Comparison of ENCODE assay signal across 8 cellular contexts in the genomic region with DNA sequence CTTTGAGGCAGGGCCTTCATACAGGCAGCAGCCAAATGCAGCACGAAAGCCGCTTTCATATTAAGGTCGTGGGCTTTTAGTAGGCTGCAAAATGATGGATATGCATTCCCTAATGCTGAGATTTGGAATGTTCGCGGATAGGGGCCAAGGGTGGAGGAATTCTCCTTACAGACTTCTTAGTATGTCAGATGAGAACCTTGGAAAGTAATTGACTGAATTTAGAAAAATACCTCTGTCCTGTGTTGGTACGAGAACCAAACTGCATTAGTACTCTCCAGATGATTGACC. TPM values are rescaled to one million over a fixed set of nuclear protein-coding genes. Genes with fewer than 3 reads are reported as not detected.
DNase-seq lines count a peak whose midpoint lies in the region; ATAC-seq and TF ChIP-seq lines count a peak whose summit lies in the region.

No MANE protein-coding gene starts in this region.

- ATAC-seq in SK-N-SH treated with all-trans-retinoic acid at 6 μM for 48 hours (peak; percentile 13), HG03565 (IDR thresholded peaks at IDR 0.05; ENCODE audit: unreplicated experiment) (no peak), sciatic nerve (no peak)

- no peak for TF ChIP-seq CTCF in fibroblast of lung (conservative IDR thresholded peaks at IDR 0.05 in 1 of 2, IDR thresholded peaks at IDR 0.05 in 1 of 2; ENCODE audit: low read depth in 1 of 2, low read length in 2 of 2)

- no peaks in the 10 kb centered on the region for H3K9me3 ChIP-seq in fibroblast of lung (ENCODE audit: control insufficient read depth, insufficient read depth, low read depth, low read length)

- H2AFZ ChIP-seq in fibroblast of lung (ENCODE audit: low read length): no peak overlapping the region

- H3K79me2 ChIP-seq in fibroblast of lung (ENCODE audit: control insufficient read depth, insufficient read depth, low read length): peaks cover 56% of the 10 kb centered on the region

- H3K4me1 ChIP-seq in fibroblast of lung (ENCODE audit: control insufficient read depth, extremely low read depth, insufficient read depth, low read length) (peaks cover 8% of the 10 kb centered on the region), rectal smooth muscle tissue (ENCODE audit: control insufficient read depth, insufficient read depth, low read length) (peaks cover 19% of the 10 kb centered on the region)

- intact Hi-C loops in sciatic nerve (cut with DNase I): loop anchor here (10.0 kb wide), 1 partner anchor 270 kb away; the partner anchor contains the start of gene CASP6

- peak; percentile 28 for DNase-seq in GM03348 (ENCODE audit: low spot score)
- DNase-seq in fibroblast of lung (ENCODE audit: low read depth in 2 of 2): peak in 1 of 2 donors; percentile 63
- no peak for DNase-seq in sciatic nerve (ENCODE audit: low spot score)
- no peak for DNase-seq in GF-D8 (lab: John Stamatoyannopoulos, UW)
- no peak for DNase-seq in NCI-H524 (lab: John Stamatoyannopoulos, UW)

- H3K36me3 ChIP-seq in fibroblast of lung (ENCODE audit: control insufficient read depth, insufficient read depth, low read length) (no peaks in the 10 kb centered on the region), rectal smooth muscle tissue (ENCODE audit: control insufficient read depth, insufficient read depth, low read length) (no peaks in the 10 kb centered on the region)

- H3K27me3 ChIP-seq in fibroblast of lung (ENCODE audit: control insufficient read depth, insufficient read depth, low read length): no peaks in the 10 kb centered on the region
- no peaks in the 10 kb centered on the region for H3K27me3 ChIP-seq in rectal smooth muscle tissue (ENCODE audit: control insufficient read depth, insufficient read depth, low read length)

- H3K4me3 ChIP-seq in fibroblast of lung (replicated peaks in 1 of 4; ENCODE audit: control extremely low read depth in 1 of 4, insufficient read depth in 1 of 4, low read depth in 3 of 4, low read length in 4 of 4): peak overlapping the region; percentile 71 to 96 (median 80)
- peak overlapping the region; percentile 76 for H3K4me3 ChIP-seq in rectal smooth muscle tissue (ENCODE audit: low read length)

- H3K27ac ChIP-seq in fibroblast of lung (ENCODE audit: insufficient read depth, low read length) (no peak overlapping the region), rectal smooth muscle tissue (ENCODE audit: low read depth, low read length) (peak overlapping the region; percentile 94)

- peak overlapping the region; percentile 83 for H3K4me2 ChIP-seq in fibroblast of lung (ENCODE audit: extremely low read depth, insufficient read depth, low read length)

- H3K9ac ChIP-seq in fibroblast of lung (ENCODE audit: insufficient read depth, low read length) (no peak overlapping the region), rectal smooth muscle tissue (ENCODE audit: low read length) (peak overlapping the region; percentile 57)

- H4K20me1 ChIP-seq in fibroblast of lung (ENCODE audit: control insufficient read depth, extremely low read depth, insufficient read depth, low read length): peaks cover 6% of the 10 kb centered on the region

TF ChIP-seq in SK-N-SH treated with all-trans-retinoic acid at 6 μM for 48 hours, 23 proteins besides CTCF, POLR2A, EP300 and RAD21:
- TF ChIP-seq ZFP3 (CRISPR knock-in tag; IDR thresholded peaks at IDR 0.05) (no peak), BACH2 (CRISPR knock-in tag; IDR thresholded peaks at IDR 0.05; ENCODE audit: borderline replicate concordance) (no peak), RARB (CRISPR knock-in tag; IDR thresholded peaks at IDR 0.05) (no peak), PPARA (CRISPR knock-in tag; IDR thresholded peaks at IDR 0.05; ENCODE audit: borderline replicate concordance) (no peak)
- TF ChIP-seq, protein P1, sequence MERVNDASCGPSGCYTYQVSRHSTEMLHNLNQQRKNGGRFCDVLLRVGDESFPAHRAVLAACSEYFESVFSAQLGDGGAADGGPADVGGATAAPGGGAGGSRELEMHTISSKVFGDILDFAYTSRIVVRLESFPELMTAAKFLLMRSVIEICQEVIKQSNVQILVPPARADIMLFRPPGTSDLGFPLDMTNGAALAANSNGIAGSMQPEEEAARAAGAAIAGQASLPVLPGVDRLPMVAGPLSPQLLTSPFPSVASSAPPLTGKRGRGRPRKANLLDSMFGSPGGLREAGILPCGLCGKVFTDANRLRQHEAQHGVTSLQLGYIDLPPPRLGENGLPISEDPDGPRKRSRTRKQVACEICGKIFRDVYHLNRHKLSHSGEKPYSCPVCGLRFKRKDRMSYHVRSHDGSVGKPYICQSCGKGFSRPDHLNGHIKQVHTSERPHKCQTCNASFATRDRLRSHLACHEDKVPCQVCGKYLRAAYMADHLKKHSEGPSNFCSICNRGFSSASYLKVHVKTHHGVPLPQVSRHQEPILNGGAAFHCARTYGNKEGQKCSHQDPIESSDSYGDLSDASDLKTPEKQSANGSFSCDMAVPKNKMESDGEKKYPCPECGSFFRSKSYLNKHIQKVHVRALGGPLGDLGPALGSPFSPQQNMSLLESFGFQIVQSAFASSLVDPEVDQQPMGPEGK (CRISPR knock-in tag; IDR thresholded peaks at IDR 0.05; ENCODE audit: borderline replicate concordance): no peak
TF ChIP-seq in SK-N-SH treated with all-trans-retinoic acid at 6 μM for 48 hours: peak in this region for 0.

RNA-seq across cellular contexts. Expression of gene SEC24B, which starts 1.1 kb away (rescaled TPM):
- total RNA-seq in fibroblast of lung (12.1 and 16.3 TPM in 2 replicates), sciatic nerve (46.7 TPM)
- polyA plus RNA-seq in fibroblast of lung: 42.6 and 47.9 TPM in 2 replicates
- polyA plus RNA-seq in fibroblast of lung (2012): 17.5 and 19.1 TPM in 2 replicates
- polyA minus RNA-seq in fibroblast of lung (ENCODE audit: low replicate concordance): 42.3 and 59.3 TPM in 2 replicates
